ENCODE assay signal across 8 cellular contexts in genomic region chr2:206160807-206161179, GRCh38. TPM values are rescaled to one million over a fixed set of nuclear protein-coding genes. Genes with fewer than 3 reads are reported as not detected.
A peak's percentile ranks its signal among the peaks of the same experiment; 100 is the strongest.
DNase-seq lines count a peak whose midpoint lies in the region; ATAC-seq, FAIRE-seq and TF ChIP-seq lines count a peak whose summit lies in the region.

No MANE protein-coding gene starts in this region.

- DNase-seq in activated CD4-positive, alpha-beta T cell treated with anti-CD3 and anti-CD28 coated beads, Interleukin-2, amount 10 ng/mL, durations not matched to agents 24 days and 14 days, result no peak
- no peak for DNase-seq in activated CD4-positive, alpha-beta T cell treated with anti-CD3 and anti-CD28 coated beads, Interleukin-2, amount 50 U/mL, for 1 hour
- no peak for DNase-seq in activated naive CD4-positive, alpha-beta T cell treated with anti-CD3 and anti-CD28 coated beads, Interleukin-2, amount 10 ng/mL, durations not matched to agents 7 days and 5 days
- DNase-seq in keratinocyte (ENCODE audit: low read depth, low spot score), result no peak
- no peak for DNase-seq in suprapubic skin (ENCODE audit: low spot score in 2 of 2)
- DNase-seq in SW480 (ENCODE audit: low spot score), result no peak

- no peak for TF ChIP-seq CTCF in keratinocyte (optimal IDR thresholded peaks at IDR 0.05 in 1 of 3, IDR thresholded peaks at IDR 0.05 in 1 of 3, conservative IDR thresholded peaks at IDR 0.05 in 1 of 3; ENCODE audit: extremely low read depth in 1 of 3, insufficient read depth in 2 of 3, low read length in 3 of 3)
- no peak for TF ChIP-seq CTCF in suprapubic skin (IDR thresholded peaks at IDR 0.05)

- WGBS in suprapubic skin, result 75% methylated on average over 2 of the region's 2 CpGs

- intact Hi-C loops in activated CD4-positive, alpha-beta T cell treated with anti-CD3 and anti-CD28 coated beads, Interleukin-2, amount 10 ng/mL, durations not matched to agents 24 days and 14 days (cut with micrococcal nuclease), result loop anchor here (5.0 kb wide), 2 partner anchors 202 to 282 kb away; partner anchors contain the start of gene ADAM23

- H3K4me2 ChIP-seq in keratinocyte (ENCODE audit: control insufficient read depth, extremely low read depth, insufficient read depth, low read depth, low read length), result peak overlapping the region; percentile 76

- H3K27me3 ChIP-seq in keratinocyte (ENCODE audit: control insufficient read depth, extremely low read depth, insufficient read depth, low read length) (no peaks in the 10 kb centered on the region), suprapubic skin (no peaks in the 10 kb centered on the region)

- H3K27me3 Mint-ChIP-seq in activated CD4-positive, alpha-beta T cell treated with anti-CD3 and anti-CD28 coated beads, Interleukin-2, amount 10 ng/mL, durations not matched to agents 24 days and 14 days, result no peaks in the 10 kb centered on the region
- H3K27me3 Mint-ChIP-seq in activated naive CD4-positive, alpha-beta T cell treated with anti-CD3 and anti-CD28 coated beads, Interleukin-2, amount 10 ng/mL, durations not matched to agents 7 days and 5 days, result no peaks in the 10 kb centered on the region

- H3K4me3 ChIP-seq in keratinocyte (ENCODE audit: control insufficient read depth in 2 of 3, extremely low read depth in 1 of 3, insufficient read depth in 2 of 3, low read depth in 1 of 3, low read length in 3 of 3) (peak overlapping the region; percentile 73 to 93 (median 76)), suprapubic skin (peak overlapping the region; percentile 95)

- peaks cover 5% of the 10 kb centered on the region for H4K20me1 ChIP-seq in keratinocyte (ENCODE audit: control insufficient read depth, extremely low read depth, insufficient read depth, low read length)

- peak overlapping the region; percentile 99 for H3K27ac Mint-ChIP-seq in activated CD4-positive, alpha-beta T cell treated with anti-CD3 and anti-CD28 coated beads, Interleukin-2, amount 10 ng/mL, durations not matched to agents 24 days and 14 days
- peak overlapping the region; percentile 97 for H3K27ac Mint-ChIP-seq in activated naive CD4-positive, alpha-beta T cell treated with anti-CD3 and anti-CD28 coated beads, Interleukin-2, amount 10 ng/mL, durations not matched to agents 7 days and 5 days

- H3K27ac ChIP-seq in keratinocyte (ENCODE audit: control insufficient read depth, insufficient read depth, low read length) (peak overlapping the region; percentile 94), suprapubic skin (peak overlapping the region; percentile 94)

- no peak for FAIRE-seq in keratinocyte (lab: Jason Lieb, UNC)

- TF ChIP-seq EP300 in suprapubic skin (IDR thresholded peaks at IDR 0.05), result no peak

- peaks cover 19 to 22% of the 10 kb centered on the region in 2 experiments for H3K36me3 ChIP-seq in keratinocyte (ENCODE audit: control insufficient read depth in 2 of 2, extremely low read depth in 1 of 2, insufficient read depth in 2 of 2, low read length in 2 of 2)
- H3K36me3 ChIP-seq in suprapubic skin, result peaks cover 25% of the 10 kb centered on the region

- H3K36me3 Mint-ChIP-seq in activated CD4-positive, alpha-beta T cell treated with anti-CD3 and anti-CD28 coated beads, Interleukin-2, amount 10 ng/mL, durations not matched to agents 24 days and 14 days (ENCODE audit: low read depth), result peaks cover 61% of the 10 kb centered on the region
- H3K36me3 Mint-ChIP-seq in activated naive CD4-positive, alpha-beta T cell treated with anti-CD3 and anti-CD28 coated beads, Interleukin-2, amount 10 ng/mL, durations not matched to agents 7 days and 5 days, result peaks cover 51% of the 10 kb centered on the region

- H3K9me3 ChIP-seq in keratinocyte (ENCODE audit: control insufficient read depth, low read depth, low read length) (no peaks in the 10 kb centered on the region), suprapubic skin (no peaks in the 10 kb centered on the region)

- no peak overlapping the region for H2AFZ ChIP-seq in keratinocyte (ENCODE audit: control insufficient read depth, low read length)

- no peak for TF ChIP-seq POLR2A in suprapubic skin (IDR thresholded peaks at IDR 0.05)

- H3K4me1 ChIP-seq in keratinocyte (ENCODE audit: control insufficient read depth, extremely low read depth, insufficient read depth, low read length), result peaks cover 16% of the 10 kb centered on the region
- H3K4me1 ChIP-seq in suprapubic skin, result peaks cover 32% of the 10 kb centered on the region

- peaks cover 65% of the 10 kb centered on the region for H3K79me2 ChIP-seq in keratinocyte (ENCODE audit: control insufficient read depth, insufficient read depth, low read length)

- H3K9me3 Mint-ChIP-seq in activated CD4-positive, alpha-beta T cell treated with anti-CD3 and anti-CD28 coated beads, Interleukin-2, amount 10 ng/mL, durations not matched to agents 24 days and 14 days, result no peaks in the 10 kb centered on the region
- H3K9me3 Mint-ChIP-seq in activated naive CD4-positive, alpha-beta T cell treated with anti-CD3 and anti-CD28 coated beads, Interleukin-2, amount 10 ng/mL, durations not matched to agents 7 days and 5 days, result no peaks in the 10 kb centered on the region

- peak overlapping the region; percentile 94 for H3K9ac ChIP-seq in keratinocyte (ENCODE audit: control insufficient read depth, extremely low read depth, insufficient read depth, low read length)

- ATAC-seq in HG03520 (IDR thresholded peaks at IDR 0.05; ENCODE audit: unreplicated experiment) (no peak), GM21576 (IDR thresholded peaks at IDR 0.05; ENCODE audit: unreplicated experiment) (no peak)

- H3K4me1 Mint-ChIP-seq in activated CD4-positive, alpha-beta T cell treated with anti-CD3 and anti-CD28 coated beads, Interleukin-2, amount 10 ng/mL, durations not matched to agents 24 days and 14 days, result peaks cover 38% of the 10 kb centered on the region
- H3K4me1 Mint-ChIP-seq in activated naive CD4-positive, alpha-beta T cell treated with anti-CD3 and anti-CD28 coated beads, Interleukin-2, amount 10 ng/mL, durations not matched to agents 7 days and 5 days, result peaks cover 55% of the 10 kb centered on the region

- peak overlapping the region; percentile 97 for H3K4me3 Mint-ChIP-seq in activated CD4-positive, alpha-beta T cell treated with anti-CD3 and anti-CD28 coated beads, Interleukin-2, amount 10 ng/mL, durations not matched to agents 24 days and 14 days
- H3K4me3 Mint-ChIP-seq in activated naive CD4-positive, alpha-beta T cell treated with anti-CD3 and anti-CD28 coated beads, Interleukin-2, amount 10 ng/mL, durations not matched to agents 7 days and 5 days, result peak overlapping the region; percentile 98

- dilution Hi-C loops in keratinocyte (cut with MboI; ENCODE audit: extremely low pct_ligation_motif_present, low sequenced_read_pairs), result no loop called here

- CTCF ChIA-PET in activated naive CD4-positive, alpha-beta T cell treated with anti-CD3 and anti-CD28 coated beads, Interleukin-2, amount 10 ng/mL, durations not matched to agents 7 days and 5 days (lab: Charles Lee), result interaction anchor here (1.2 to 1.6 kb wide), 2 partner anchors 75 to 398 kb away, joined by 4 to 5 read pairs; partner anchors contain the start of gene INO80D

- no peaks in the 10 kb centered on the region for H3K9me1 ChIP-seq in keratinocyte (ENCODE audit: control insufficient read depth, extremely low read depth, insufficient read depth, low read length)

RNA-seq across cellular contexts. Expression of gene EEF1B2, which starts 1.1 kb away (rescaled TPM):
- total RNA-seq in activated CD4-positive, alpha-beta T cell treated with anti-CD3 and anti-CD28 coated beads, Interleukin-2, amount 10 ng/mL, durations not matched to agents 24 days and 14 days, result 761 and 768 TPM in 2 replicates
- 674 to 1,066 TPM (median 857 TPM) in 3 replicates for polyA plus RNA-seq in keratinocyte
- 733 TPM for polyA plus RNA-seq in keratinocyte (2011; ENCODE audit: low read depth)
- polyA plus RNA-seq in keratinocyte (2011; cell fraction: cytosol; rRNA removed), result 946 and 954 TPM in 2 replicates
- polyA plus RNA-seq in keratinocyte (2011; cell fraction: nucleus; rRNA removed), result 189 and 352 TPM in 2 replicates
- 769 and 800 TPM in 2 replicates for polyA plus RNA-seq in keratinocyte (2012; ENCODE audit: low replicate concordance)
- polyA minus RNA-seq in keratinocyte, result 336 to 454 TPM (median 451 TPM) in 3 replicates
- polyA minus RNA-seq in keratinocyte (2011; cell fraction: cytosol; rRNA and poly(A)+ RNA removed), result 375 TPM
- 131 and 163 TPM in 2 replicates for polyA minus RNA-seq in keratinocyte (2011; cell fraction: nucleus; rRNA and poly(A)+ RNA removed)
- total RNA-seq in suprapubic skin, result 100 to 1,000 TPM; 237 to 689 (median 502) TPM

RNA-seq across cellular contexts. Expression of gene NDUFS1, which starts 1.5 kb away (rescaled TPM):
- total RNA-seq in activated CD4-positive, alpha-beta T cell treated with anti-CD3 and anti-CD28 coated beads, Interleukin-2, amount 10 ng/mL, durations not matched to agents 24 days and 14 days, result 81.5 and 82.6 TPM in 2 replicates
- 62.1 to 83.7 TPM (median 79.4 TPM) in 3 replicates for polyA plus RNA-seq in keratinocyte
- polyA plus RNA-seq in keratinocyte (2011; ENCODE audit: low read depth), result 61.9 TPM
- polyA plus RNA-seq in keratinocyte (2011; cell fraction: cytosol; rRNA removed), result 50.9 and 79.3 TPM in 2 replicates
- polyA plus RNA-seq in keratinocyte (2011; cell fraction: nucleus; rRNA removed), result 86.5 and 90.3 TPM in 2 replicates
- polyA plus RNA-seq in keratinocyte (2012; ENCODE audit: low replicate concordance), result 39.3 and 50.3 TPM in 2 replicates
- 22.7 to 117 TPM (median 72.8 TPM) in 3 replicates for polyA minus RNA-seq in keratinocyte
- 30.3 TPM for polyA minus RNA-seq in keratinocyte (2011; cell fraction: cytosol; rRNA and poly(A)+ RNA removed)
- polyA minus RNA-seq in keratinocyte (2011; cell fraction: nucleus; rRNA and poly(A)+ RNA removed), result 47.7 and 94.8 TPM in 2 replicates
- 10 to 100 TPM; 65.7 to 74.2 (median 69.9) TPM for total RNA-seq in suprapubic skin
